In genomic region chr11:15308840-15309239, GRCh38 we compare ENCODE assay signal across 8 cellular contexts.
"Had no signal": no experiment of that assay in that cellular context is flagged by ENCODE, and none has a peak within 500 bp of the region (broad histone marks: within the 10 kb centered on the region; RNA-seq: fewer than 3 reads in every experiment).

No MANE protein-coding gene starts in this region.

- H3K27ac ChIP-seq: GM23248 had no signal

- H3K4me1 ChIP-seq: HAP-1 had no signal

- DNase-seq: GOT3, H7, H9, HFFc6 had no signal

- H3K36me3 ChIP-seq: HAP-1 had no signal

- H3K4me3 ChIP-seq: GM23248, GM23338, HAP-1 had no signal

- ATAC-seq: GM23338, HCT116 had no signal

- H3K9me3 ChIP-seq: HAP-1 had no signal
